ENCODE assay signal across 8 cellular contexts in the genomic region with DNA sequence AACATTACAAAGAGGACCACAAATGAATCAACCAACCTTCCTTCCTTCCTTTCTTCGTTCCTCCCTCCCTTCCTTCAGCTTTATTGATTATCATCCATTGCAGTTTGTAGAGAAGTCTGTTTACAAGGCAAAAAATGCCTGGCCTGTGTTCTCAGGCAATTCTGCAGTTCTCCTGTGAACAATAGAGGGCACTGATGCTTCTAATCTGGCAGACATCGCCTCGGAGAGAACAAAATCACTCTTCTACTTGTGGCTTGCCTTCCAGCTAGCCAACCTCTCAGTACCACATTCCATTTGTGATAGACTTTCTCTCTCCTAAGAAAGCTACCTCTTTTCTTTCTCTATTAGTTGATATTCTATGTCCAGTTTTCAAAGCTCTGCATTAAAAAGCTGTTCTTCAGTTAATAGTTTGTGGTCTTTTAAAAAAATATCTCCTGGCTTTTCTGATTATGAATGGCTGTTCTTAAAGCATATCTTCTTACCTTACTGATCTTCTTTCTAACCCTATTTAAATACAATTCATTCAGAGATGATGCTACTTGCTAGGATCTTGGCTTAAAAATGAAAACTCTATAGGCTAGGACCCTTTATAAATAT. TPM values are rescaled to one million over a fixed set of nuclear protein-coding genes. Genes with fewer than 3 reads are reported as not detected.
DNase-seq lines count a peak whose midpoint lies in the region; ATAC-seq lines count a peak whose summit lies in the region.

No MANE protein-coding gene starts in this region.

- no peak for ATAC-seq in HG03025 (IDR thresholded peaks at IDR 0.05; ENCODE audit: low FRiP score, unreplicated experiment)

- intact Hi-C loops in CD4-positive, alpha-beta memory T cell (cut with micrococcal nuclease), result no loop called here

- POLR2A ChIA-PET in CD4-positive, alpha-beta memory T cell (lab: Charles Lee; ENCODE audit: partially characterized antibody), result no interaction called here

- H3K9me3 Mint-ChIP-seq in CD4-positive, alpha-beta memory T cell, result peaks cover 0 to 3% (median 0%) of the 10 kb centered on the region in 8 donors

- H3K27me3 Mint-ChIP-seq in CD4-positive, alpha-beta memory T cell, result no peaks in the 10 kb centered on the region

- no peaks in the 10 kb centered on the region for H3K36me3 Mint-ChIP-seq in CD4-positive, alpha-beta memory T cell

- H3K4me3 Mint-ChIP-seq in CD4-positive, alpha-beta memory T cell, result no peak overlapping the region

- no peaks in the 10 kb centered on the region for H3K4me1 ChIP-seq in CD4-positive, alpha-beta memory T cell (ENCODE audit: insufficient read depth, low read length)

- H3K36me3 ChIP-seq in CD4-positive, alpha-beta memory T cell (ENCODE audit: insufficient read depth, low read length), result no peaks in the 10 kb centered on the region

- no peaks in the 10 kb centered on the region for H3K4me1 Mint-ChIP-seq in CD4-positive, alpha-beta memory T cell

- DNase-seq in COR-L47 (lab: John Stamatoyannopoulos, UW), result peak; percentile 63
- peak; percentile 67 for DNase-seq in H4 (ENCODE audit: low spot score)
- peak; percentile 74 for DNase-seq in NCI-H146 treated with DMSO at 0.1 percent for 48 hours (lab: John Stamatoyannopoulos, UW; ENCODE audit: unreplicated experiment)
- peak; percentile 19 for DNase-seq in T1000 (lab: John Stamatoyannopoulos, UW)
- peak; percentile 84 for DNase-seq in globus pallidus (ENCODE audit: low spot score)
- DNase-seq in putamen (ENCODE audit: low spot score), result peak; percentile 80
- no peak for DNase-seq in CD4-positive, alpha-beta memory T cell

- CTCF ChIA-PET in CD4-positive, alpha-beta memory T cell (lab: Charles Lee; ENCODE audit: partially characterized antibody), result no interaction called here

- H3K27me3 ChIP-seq in CD4-positive, alpha-beta memory T cell (ENCODE audit: insufficient read depth, low read length), result no peaks in the 10 kb centered on the region

- H3K27ac Mint-ChIP-seq in CD4-positive, alpha-beta memory T cell, result no peak overlapping the region

- H3K9me3 ChIP-seq in CD4-positive, alpha-beta memory T cell (ENCODE audit: control insufficient read depth in 1 of 2, low read length in 2 of 2), result no peaks in the 10 kb centered on the region

- no peak overlapping the region for H3K27ac ChIP-seq in CD4-positive, alpha-beta memory T cell (ENCODE audit: low read depth, low read length)

- H3K4me3 ChIP-seq in CD4-positive, alpha-beta memory T cell (ENCODE audit: low read length in 2 of 2), result no peak overlapping the region

RNA-seq across cellular contexts. Expression of a gene that starts 26.9 kb away (rescaled TPM):
- 0.72 and 0.76 TPM in 2 replicates for total RNA-seq in H4 (2014; rRNA removed; shearing (Covaris generic))
- not detected for total RNA-seq in CD4-positive, alpha-beta memory T cell
- not detected for polyA plus RNA-seq in CD4-positive, alpha-beta memory T cell

Comparison
In these comparisons a context has a peak if more than half of its experiments do, and no peak if none do; other contexts are left out.
1. DNase-seq: peak in COR-L47 (single experiment), H4 (single experiment), NCI-H146 treated with DMSO at 0.1 percent for 48 hours (single experiment), T1000 (single experiment), globus pallidus (single experiment) and putamen (single experiment); none in CD4-positive, alpha-beta memory T cell (0 of 5).